Comparison of ENCODE assay signal across 1 cellular context in genomic region chr9:128361981-128362646, GRCh38.
A peak's percentile ranks its signal among the peaks of the same experiment; 100 is the strongest.
TF ChIP-seq lines count a peak whose summit lies in the region.

No MANE protein-coding gene starts in this region.

TF ChIP-seq in IMR-90, 13 proteins besides CTCF, POLR2A, EP300 and RAD21:
- TF ChIP-seq RCOR1 (IDR thresholded peaks at IDR 0.05; ENCODE audit: insufficient replicate concordance, low read length) (no peak), MXI1 (IDR thresholded peaks at IDR 0.05; ENCODE audit: borderline replicate concordance, low read depth, low read length) (peak; percentile 91; the same call in 1 of the 2 replicates), MAZ (IDR thresholded peaks at IDR 0.05; ENCODE audit: borderline replicate concordance, low read depth, low read length) (peak; percentile 76; the same call in 1 of the 2 replicates), SMC3 (IDR thresholded peaks at IDR 0.05; ENCODE audit: low read depth, low read length) (peak; percentile 88)
- TF ChIP-seq, protein P1, sequence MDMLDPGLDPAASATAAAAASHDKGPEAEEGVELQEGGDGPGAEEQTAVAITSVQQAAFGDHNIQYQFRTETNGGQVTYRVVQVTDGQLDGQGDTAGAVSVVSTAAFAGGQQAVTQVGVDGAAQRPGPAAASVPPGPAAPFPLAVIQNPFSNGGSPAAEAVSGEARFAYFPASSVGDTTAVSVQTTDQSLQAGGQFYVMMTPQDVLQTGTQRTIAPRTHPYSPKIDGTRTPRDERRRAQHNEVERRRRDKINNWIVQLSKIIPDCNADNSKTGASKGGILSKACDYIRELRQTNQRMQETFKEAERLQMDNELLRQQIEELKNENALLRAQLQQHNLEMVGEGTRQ (IDR thresholded peaks at IDR 0.05; ENCODE audit: low read depth, low read length), result peak; percentile 56; the same call in 1 of the 2 replicates
- TF ChIP-seq, protein P2, sequence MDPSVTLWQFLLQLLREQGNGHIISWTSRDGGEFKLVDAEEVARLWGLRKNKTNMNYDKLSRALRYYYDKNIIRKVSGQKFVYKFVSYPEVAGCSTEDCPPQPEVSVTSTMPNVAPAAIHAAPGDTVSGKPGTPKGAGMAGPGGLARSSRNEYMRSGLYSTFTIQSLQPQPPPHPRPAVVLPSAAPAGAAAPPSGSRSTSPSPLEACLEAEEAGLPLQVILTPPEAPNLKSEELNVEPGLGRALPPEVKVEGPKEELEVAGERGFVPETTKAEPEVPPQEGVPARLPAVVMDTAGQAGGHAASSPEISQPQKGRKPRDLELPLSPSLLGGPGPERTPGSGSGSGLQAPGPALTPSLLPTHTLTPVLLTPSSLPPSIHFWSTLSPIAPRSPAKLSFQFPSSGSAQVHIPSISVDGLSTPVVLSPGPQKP (IDR thresholded peaks at IDR 0.05; ENCODE audit: borderline replicate concordance, low read depth, low read length), result no peak
